In the genomic region with DNA sequence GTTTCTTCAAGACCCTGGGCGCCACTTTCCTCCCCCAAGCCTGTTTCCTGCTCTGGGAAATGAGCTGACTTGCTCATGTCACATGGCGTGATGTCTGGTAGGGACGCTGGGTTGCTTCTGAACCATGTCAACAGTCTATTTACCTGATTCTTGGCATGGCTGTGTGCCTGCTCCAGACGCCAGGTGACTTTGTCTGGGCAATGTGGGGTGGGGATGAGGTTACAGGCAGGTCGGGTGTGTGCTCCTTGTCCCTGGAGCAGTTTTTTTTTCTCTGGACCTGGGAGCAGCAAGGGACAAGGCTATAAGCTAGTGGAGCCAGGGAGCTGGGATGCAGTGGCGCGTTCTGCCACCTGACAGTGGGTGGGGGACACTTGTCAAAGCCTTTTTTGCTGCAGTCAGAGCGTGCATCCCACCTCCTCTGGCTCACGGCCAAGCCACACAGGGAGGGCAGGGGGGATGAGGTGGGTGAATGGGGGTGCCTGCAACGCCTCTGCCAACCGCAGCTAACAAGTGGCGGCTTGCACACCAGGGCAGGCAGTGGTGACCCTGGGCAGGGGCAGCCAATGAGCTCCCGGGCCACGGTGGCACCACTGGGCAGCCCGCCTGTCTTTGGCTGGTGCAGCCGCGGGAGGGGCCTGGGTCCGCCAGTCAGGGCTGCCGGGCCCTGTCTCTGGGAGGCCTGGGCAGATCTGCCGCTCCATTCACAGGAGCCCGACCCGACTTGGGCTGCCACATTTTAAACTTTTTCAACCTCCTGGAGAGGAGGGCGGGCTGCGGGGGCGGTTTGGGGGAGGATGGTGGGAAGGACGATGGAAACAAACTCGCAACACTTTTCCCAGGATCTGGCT, we compare ENCODE assay signal across 1 cellular context.
TF ChIP-seq lines count a peak whose summit lies in the region.

No MANE protein-coding gene starts in this region.

TF ChIP-seq in SK-N-SH, 30 proteins besides CTCF, POLR2A, EP300 and RAD21:
- TF ChIP-seq, protein P1, sequence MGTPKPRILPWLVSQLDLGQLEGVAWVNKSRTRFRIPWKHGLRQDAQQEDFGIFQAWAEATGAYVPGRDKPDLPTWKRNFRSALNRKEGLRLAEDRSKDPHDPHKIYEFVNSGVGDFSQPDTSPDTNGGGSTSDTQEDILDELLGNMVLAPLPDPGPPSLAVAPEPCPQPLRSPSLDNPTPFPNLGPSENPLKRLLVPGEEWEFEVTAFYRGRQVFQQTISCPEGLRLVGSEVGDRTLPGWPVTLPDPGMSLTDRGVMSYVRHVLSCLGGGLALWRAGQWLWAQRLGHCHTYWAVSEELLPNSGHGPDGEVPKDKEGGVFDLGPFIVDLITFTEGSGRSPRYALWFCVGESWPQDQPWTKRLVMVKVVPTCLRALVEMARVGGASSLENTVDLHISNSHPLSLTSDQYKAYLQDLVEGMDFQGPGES (IDR thresholded peaks at IDR 0.05; ENCODE audit: low read depth, low read length) = peak; percentile 26; the same call in 1 of the 2 replicates
- no peak for TF ChIP-seq ELF1 (IDR thresholded peaks at IDR 0.05)
- TF ChIP-seq TCF12 (IDR thresholded peaks at IDR 0.05) = peak; percentile 38; the same call in 1 of the 2 replicates
- peak; percentile 91 for TF ChIP-seq NFIC (IDR thresholded peaks at IDR 0.05; ENCODE audit: borderline replicate concordance)
- no peak for TF ChIP-seq GABPA (IDR thresholded peaks at IDR 0.05; ENCODE audit: low read depth)
- TF ChIP-seq RCOR1 (IDR thresholded peaks at IDR 0.05; ENCODE audit: low read length) = no peak; the same call in 1 of the 2 replicates
- no peak for TF ChIP-seq SIN3A (IDR thresholded peaks at IDR 0.05; ENCODE audit: borderline replicate concordance, low read depth, low read length)
- no peak for TF ChIP-seq FOXM1 (IDR thresholded peaks at IDR 0.05; ENCODE audit: low read depth)
- peak; percentile 8; the same call in 1 of the 2 replicates for TF ChIP-seq FOXJ3 (CRISPR knock-in tag; IDR thresholded peaks at IDR 0.05)
- no peak for TF ChIP-seq JUND (IDR thresholded peaks at IDR 0.05)
- TF ChIP-seq RFX5 (IDR thresholded peaks at IDR 0.05; ENCODE audit: low read length) = peak; percentile 97
- TF ChIP-seq NRF1 (IDR thresholded peaks at IDR 0.05; ENCODE audit: low read depth, low read length) = peak; percentile 19; the same call in 1 of the 2 replicates
- TF ChIP-seq TAF1 (IDR thresholded peaks at IDR 0.05; ENCODE audit: borderline replicate concordance, low read depth, low read length) = no peak
- TF ChIP-seq, protein P2, sequence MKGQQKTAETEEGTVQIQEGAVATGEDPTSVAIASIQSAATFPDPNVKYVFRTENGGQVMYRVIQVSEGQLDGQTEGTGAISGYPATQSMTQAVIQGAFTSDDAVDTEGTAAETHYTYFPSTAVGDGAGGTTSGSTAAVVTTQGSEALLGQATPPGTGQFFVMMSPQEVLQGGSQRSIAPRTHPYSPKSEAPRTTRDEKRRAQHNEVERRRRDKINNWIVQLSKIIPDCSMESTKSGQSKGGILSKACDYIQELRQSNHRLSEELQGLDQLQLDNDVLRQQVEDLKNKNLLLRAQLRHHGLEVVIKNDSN (IDR thresholded peaks at IDR 0.05; ENCODE audit: borderline replicate concordance, low read depth) = no peak
- peak; percentile 48 for TF ChIP-seq CHD2 (IDR thresholded peaks at IDR 0.05; ENCODE audit: low read length, partially characterized antibody)
- TF ChIP-seq, protein P3, sequence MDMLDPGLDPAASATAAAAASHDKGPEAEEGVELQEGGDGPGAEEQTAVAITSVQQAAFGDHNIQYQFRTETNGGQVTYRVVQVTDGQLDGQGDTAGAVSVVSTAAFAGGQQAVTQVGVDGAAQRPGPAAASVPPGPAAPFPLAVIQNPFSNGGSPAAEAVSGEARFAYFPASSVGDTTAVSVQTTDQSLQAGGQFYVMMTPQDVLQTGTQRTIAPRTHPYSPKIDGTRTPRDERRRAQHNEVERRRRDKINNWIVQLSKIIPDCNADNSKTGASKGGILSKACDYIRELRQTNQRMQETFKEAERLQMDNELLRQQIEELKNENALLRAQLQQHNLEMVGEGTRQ (IDR thresholded peaks at IDR 0.05; ENCODE audit: borderline replicate concordance, low read depth, low read length) = no peak
- TF ChIP-seq, protein P4, sequence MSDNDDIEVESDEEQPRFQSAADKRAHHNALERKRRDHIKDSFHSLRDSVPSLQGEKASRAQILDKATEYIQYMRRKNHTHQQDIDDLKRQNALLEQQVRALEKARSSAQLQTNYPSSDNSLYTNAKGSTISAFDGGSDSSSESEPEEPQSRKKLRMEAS (IDR thresholded peaks at IDR 0.05; ENCODE audit: low read depth) = 0 out of 2 replicates have a peak, but pooled peaks have one; percentile 20
- no peak for TF ChIP-seq TEAD4 (IDR thresholded peaks at IDR 0.05; ENCODE audit: borderline replicate concordance, insufficient read depth)
- TF ChIP-seq, protein P5, sequence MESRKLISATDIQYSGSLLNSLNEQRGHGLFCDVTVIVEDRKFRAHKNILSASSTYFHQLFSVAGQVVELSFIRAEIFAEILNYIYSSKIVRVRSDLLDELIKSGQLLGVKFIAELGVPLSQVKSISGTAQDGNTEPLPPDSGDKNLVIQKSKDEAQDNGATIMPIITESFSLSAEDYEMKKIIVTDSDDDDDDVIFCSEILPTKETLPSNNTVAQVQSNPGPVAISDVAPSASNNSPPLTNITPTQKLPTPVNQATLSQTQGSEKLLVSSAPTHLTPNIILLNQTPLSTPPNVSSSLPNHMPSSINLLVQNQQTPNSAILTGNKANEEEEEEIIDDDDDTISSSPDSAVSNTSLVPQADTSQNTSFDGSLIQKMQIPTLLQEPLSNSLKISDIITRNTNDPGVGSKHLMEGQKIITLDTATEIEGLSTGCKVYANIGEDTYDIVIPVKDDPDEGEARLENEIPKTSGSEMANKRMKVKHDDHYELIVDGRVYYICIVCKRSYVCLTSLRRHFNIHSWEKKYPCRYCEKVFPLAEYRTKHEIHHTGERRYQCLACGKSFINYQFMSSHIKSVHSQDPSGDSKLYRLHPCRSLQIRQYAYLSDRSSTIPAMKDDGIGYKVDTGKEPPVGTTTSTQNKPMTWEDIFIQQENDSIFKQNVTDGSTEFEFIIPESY (IDR thresholded peaks at IDR 0.05; ENCODE audit: borderline replicate concordance, low read depth) = no peak
- TF ChIP-seq FOSL2 (IDR thresholded peaks at IDR 0.05; ENCODE audit: borderline replicate concordance, low read depth) = no peak
- peak; percentile 29 for TF ChIP-seq POLR2AphosphoS5 (IDR thresholded peaks at IDR 0.05; ENCODE audit: low read depth, low read length)
- TF ChIP-seq, protein P6, sequence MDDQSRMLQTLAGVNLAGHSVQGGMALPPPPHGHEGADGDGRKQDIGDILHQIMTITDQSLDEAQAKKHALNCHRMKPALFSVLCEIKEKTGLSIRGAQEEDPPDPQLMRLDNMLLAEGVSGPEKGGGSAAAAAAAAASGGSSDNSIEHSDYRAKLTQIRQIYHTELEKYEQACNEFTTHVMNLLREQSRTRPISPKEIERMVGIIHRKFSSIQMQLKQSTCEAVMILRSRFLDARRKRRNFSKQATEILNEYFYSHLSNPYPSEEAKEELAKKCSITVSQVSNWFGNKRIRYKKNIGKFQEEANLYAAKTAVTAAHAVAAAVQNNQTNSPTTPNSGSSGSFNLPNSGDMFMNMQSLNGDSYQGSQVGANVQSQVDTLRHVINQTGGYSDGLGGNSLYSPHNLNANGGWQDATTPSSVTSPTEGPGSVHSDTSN (IDR thresholded peaks at IDR 0.05) = peak; percentile 28; the same call in 1 of the 2 replicates
- TF ChIP-seq SMC3 (IDR thresholded peaks at IDR 0.05; ENCODE audit: low read depth, low read length) = no peak
- TF ChIP-seq MXI1 (IDR thresholded peaks at IDR 0.05; ENCODE audit: low read depth, low read length) = peak; percentile 85
- TF ChIP-seq YY1 (IDR thresholded peaks at IDR 0.05; ENCODE audit: low read depth) = no peak
- TF ChIP-seq GATA2 (CRISPR knock-in tag; IDR thresholded peaks at IDR 0.05) = no peak
- TF ChIP-seq, protein P7, sequence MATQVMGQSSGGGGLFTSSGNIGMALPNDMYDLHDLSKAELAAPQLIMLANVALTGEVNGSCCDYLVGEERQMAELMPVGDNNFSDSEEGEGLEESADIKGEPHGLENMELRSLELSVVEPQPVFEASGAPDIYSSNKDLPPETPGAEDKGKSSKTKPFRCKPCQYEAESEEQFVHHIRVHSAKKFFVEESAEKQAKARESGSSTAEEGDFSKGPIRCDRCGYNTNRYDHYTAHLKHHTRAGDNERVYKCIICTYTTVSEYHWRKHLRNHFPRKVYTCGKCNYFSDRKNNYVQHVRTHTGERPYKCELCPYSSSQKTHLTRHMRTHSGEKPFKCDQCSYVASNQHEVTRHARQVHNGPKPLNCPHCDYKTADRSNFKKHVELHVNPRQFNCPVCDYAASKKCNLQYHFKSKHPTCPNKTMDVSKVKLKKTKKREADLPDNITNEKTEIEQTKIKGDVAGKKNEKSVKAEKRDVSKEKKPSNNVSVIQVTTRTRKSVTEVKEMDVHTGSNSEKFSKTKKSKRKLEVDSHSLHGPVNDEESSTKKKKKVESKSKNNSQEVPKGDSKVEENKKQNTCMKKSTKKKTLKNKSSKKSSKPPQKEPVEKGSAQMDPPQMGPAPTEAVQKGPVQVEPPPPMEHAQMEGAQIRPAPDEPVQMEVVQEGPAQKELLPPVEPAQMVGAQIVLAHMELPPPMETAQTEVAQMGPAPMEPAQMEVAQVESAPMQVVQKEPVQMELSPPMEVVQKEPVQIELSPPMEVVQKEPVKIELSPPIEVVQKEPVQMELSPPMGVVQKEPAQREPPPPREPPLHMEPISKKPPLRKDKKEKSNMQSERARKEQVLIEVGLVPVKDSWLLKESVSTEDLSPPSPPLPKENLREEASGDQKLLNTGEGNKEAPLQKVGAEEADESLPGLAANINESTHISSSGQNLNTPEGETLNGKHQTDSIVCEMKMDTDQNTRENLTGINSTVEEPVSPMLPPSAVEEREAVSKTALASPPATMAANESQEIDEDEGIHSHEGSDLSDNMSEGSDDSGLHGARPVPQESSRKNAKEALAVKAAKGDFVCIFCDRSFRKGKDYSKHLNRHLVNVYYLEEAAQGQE (IDR thresholded peaks at IDR 0.05; ENCODE audit: low read depth, low read length) = no peak
- no peak for TF ChIP-seq RXRA (IDR thresholded peaks at IDR 0.05; ENCODE audit: borderline replicate concordance, low read depth)
- no peak for TF ChIP-seq EZH2phosphoT487 (IDR thresholded peaks at IDR 0.05; ENCODE audit: borderline replicate concordance, low read depth)
- TF ChIP-seq MEF2A (IDR thresholded peaks at IDR 0.05; ENCODE audit: borderline replicate concordance, low read depth) = no peak
